ENCODE assay signal across 10 cellular contexts in the genomic region with DNA sequence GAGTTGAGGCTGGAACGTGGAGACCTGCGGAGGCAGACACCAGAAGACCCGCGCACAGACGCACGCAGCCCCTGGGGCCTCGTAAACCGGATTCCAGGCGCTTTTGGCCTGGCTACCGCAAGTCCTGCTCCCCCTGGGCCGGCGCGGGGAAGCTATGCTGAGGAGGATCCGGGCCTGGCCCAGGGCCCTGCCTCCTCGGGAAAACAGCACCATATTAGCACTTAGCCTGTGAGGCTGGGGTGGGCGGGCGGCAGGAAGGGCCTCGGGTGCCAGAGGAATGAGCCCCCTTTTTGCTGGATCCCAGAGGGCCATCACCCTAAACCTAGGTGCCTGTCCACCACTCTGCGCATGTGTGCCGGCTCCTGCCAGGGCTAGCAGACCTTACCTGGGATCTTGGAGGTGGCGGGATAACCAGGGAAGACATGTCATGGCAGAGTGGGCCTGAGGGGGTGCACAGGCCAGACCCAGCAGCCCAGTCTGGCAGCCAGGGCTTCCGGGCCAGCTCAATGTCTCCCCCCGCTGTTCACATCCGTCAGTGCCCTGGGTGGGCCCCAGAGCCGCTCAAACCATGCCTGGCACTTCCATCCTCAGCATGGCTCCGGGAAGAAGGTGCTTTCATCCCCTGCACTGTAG. TPM values are rescaled to one million over a fixed set of nuclear protein-coding genes. Genes with fewer than 3 reads are reported as not detected.
DNase-seq lines count a peak whose midpoint lies in the region; ATAC-seq, FAIRE-seq and TF ChIP-seq lines count a peak whose summit lies in the region.
"Had no signal": no experiment of that assay in that cellular context is flagged by ENCODE, and none has a peak within 500 bp of the region (broad histone marks: within the 10 kb centered on the region; RNA-seq: fewer than 3 reads in every experiment).

No MANE protein-coding gene starts in this region.

- no peak overlapping the region for H3K23ac ChIP-seq in mesenchymal stem cell (ENCODE audit: low read length in 2 of 2)

- H4K8ac ChIP-seq in mesenchymal stem cell (ENCODE audit: low read length), result peak overlapping the region; percentile 53

- no peak overlapping the region for H3K18ac ChIP-seq in mesenchymal stem cell (ENCODE audit: low read depth in 1 of 2, low read length in 2 of 2)

- CTCF ChIA-PET in AG04449 (lab: Yijun Ruan, JAX), result interaction anchor here (0.6 to 2.3 kb wide), 5 partner anchors 10 to 258 kb away, joined by 3 to 13 read pairs (median 7); a partner anchor contains a TSS
- CTCF ChIA-PET in GM12878 (lab: Yijun Ruan, JAX), result interaction anchor here (0.8 to 1.5 kb wide), 2 partner anchors 15 to 16 kb away, joined by 3 read pairs; no protein-coding TSS in a partner anchor

- H3K27ac ChIP-seq in GM23248, result no peak overlapping the region
- no peak overlapping the region for H3K27ac ChIP-seq in GM12878 (ENCODE audit: control insufficient read depth, insufficient read depth)
- H3K27ac ChIP-seq in mesenchymal stem cell (ENCODE audit: low read length, poor library complexity, severe bottlenecking), result no peak overlapping the region
- H3K27ac ChIP-seq in dorsolateral prefrontal cortex, result no peak overlapping the region

- H2BK15ac ChIP-seq in mesenchymal stem cell (ENCODE audit: low read depth, poor library complexity, severe bottlenecking), result no peak overlapping the region

- H3K4me3 ChIP-seq in AG04449 (ENCODE audit: low read depth, low read length) (no peak overlapping the region), GM23248 (no peak overlapping the region), GM12878 (no peak overlapping the region), mesenchymal stem cell (ENCODE audit: insufficient read depth in 1 of 2, low read depth in 1 of 2, low read length in 2 of 2) (no peak overlapping the region), dorsolateral prefrontal cortex (no peak overlapping the region)

- TF ChIP-seq CTCF in AG04449 (IDR thresholded peaks at IDR 0.05; ENCODE audit: insufficient read depth, low read length, missing control alignments) (peak; percentile 68), GM12878 (IDR thresholded peaks at IDR 0.05 in 2 of 3, conservative IDR thresholded peaks at IDR 0.05 in 1 of 3; ENCODE audit: control insufficient read depth in 2 of 3, extremely low read depth in 1 of 3, insufficient read depth in 1 of 3, low read depth in 3 of 3, low read length in 3 of 3) (peak; percentile 19 to 48 (median 44); a peak in 3 of 6 replicates), dorsolateral prefrontal cortex (IDR thresholded peaks at IDR 0.05 in 54 of 56, conservative IDR thresholded peaks at IDR 0.05 in 2 of 56; ENCODE audit: low read depth in 1 of 56, partially characterized antibody in 56 of 56) (peak in 21 of 56 donors; percentile 10 to 42 (median 21))

- in situ Hi-C loops in GM23248 (cut with MboI) (no loop called here), GM12878 (cut with MboI) (no loop called here)

- DNase-seq in AG04449 (ENCODE audit: low read depth, low spot score), result no peak
- DNase-seq in GM23248, result peak; percentile 50
- no peak for DNase-seq in GM12878 (ENCODE audit: low read depth, low spot score)
- no peak for DNase-seq in mesenchymal stem cell
- no peak for DNase-seq in CD1c-positive myeloid dendritic cell (ENCODE audit: extremely low spot score)
- DNase-seq in central memory CD4-positive, alpha-beta T cell, result no peak
- DNase-seq in dorsolateral prefrontal cortex, result no peak
- DNase-seq: SIG-M5 had no signal

- intact Hi-C loops in GM12878 (cut with micrococcal nuclease; ENCODE audit: unreplicated experiment) (no loop called here), dorsolateral prefrontal cortex (cut with DNase I) (no loop called here)

- H3K79me2 ChIP-seq in GM23248 (ENCODE audit: insufficient read depth) (peaks cover 24% of the 10 kb centered on the region), GM12878 (ENCODE audit: control insufficient read depth, insufficient read depth, low read length) (peaks cover 14% of the 10 kb centered on the region)

- no peak overlapping the region for H2BK12ac ChIP-seq in mesenchymal stem cell (ENCODE audit: low read length in 2 of 2)

- FAIRE-seq in GM12878 (lab: Jason Lieb, UNC), result no peak

- no peaks in the 10 kb centered on the region for H3K9me3 ChIP-seq in GM23248 (ENCODE audit: low read depth)
- H3K9me3 ChIP-seq in GM12878 (replicated peaks; ENCODE audit: control insufficient read depth, insufficient read depth, low read length), result no peaks in the 10 kb centered on the region
- no peaks in the 10 kb centered on the region for H3K9me3 ChIP-seq in mesenchymal stem cell (ENCODE audit: control insufficient read depth, low read length)

- no TSS peak for BruUV-seq in GM12878 (replicated peaks; lab: Mats Ljungman, UMichigan)

- no peak overlapping the region for H2BK120ac ChIP-seq in mesenchymal stem cell (ENCODE audit: low read depth, low read length)

- H4K91ac ChIP-seq in mesenchymal stem cell (ENCODE audit: low read length), result no peak overlapping the region

- H3K4ac ChIP-seq in mesenchymal stem cell (ENCODE audit: low read depth in 1 of 2, low read length in 2 of 2), result no peak overlapping the region

- H4K20me1 ChIP-seq in GM23248 (ENCODE audit: insufficient read depth) (no peaks in the 10 kb centered on the region), GM12878 (ENCODE audit: control insufficient read depth, insufficient read depth) (no peaks in the 10 kb centered on the region)

- H3K4me1 ChIP-seq in GM23248 (ENCODE audit: insufficient read depth) (no peaks in the 10 kb centered on the region; the same call in 1 of the 2 replicates), GM12878 (ENCODE audit: control insufficient read depth, insufficient read depth, low read length) (peaks cover 23% of the 10 kb centered on the region), mesenchymal stem cell (ENCODE audit: control insufficient read depth, insufficient read depth, low read depth, low read length) (no peaks in the 10 kb centered on the region)

- no peak overlapping the region for H3K14ac ChIP-seq in mesenchymal stem cell (ENCODE audit: low read length in 2 of 2)

- TF ChIP-seq POLR2A in GM12878 (IDR thresholded peaks at IDR 0.05; ENCODE audit: low read depth, low read length), result no peak; the same call in 1 of the 2 replicates

- peak; percentile 50 for ATAC-seq in GM12878
- no peak for ATAC-seq in GM18502 (IDR thresholded peaks at IDR 0.05; ENCODE audit: poor library complexity, unreplicated experiment)

- H2AFZ ChIP-seq in GM23248 (no peak overlapping the region), GM12878 (ENCODE audit: control insufficient read depth, low read depth, low read length) (no peak overlapping the region), mesenchymal stem cell (ENCODE audit: low read depth, low read length) (no peak overlapping the region)

- no peak overlapping the region for H3K9ac ChIP-seq in GM23248
- no peak overlapping the region for H3K9ac ChIP-seq in GM12878 (ENCODE audit: control insufficient read depth, insufficient read depth, low read length)
- no peak overlapping the region for H3K9ac ChIP-seq in mesenchymal stem cell (ENCODE audit: low read length)

- H2BK5ac ChIP-seq in mesenchymal stem cell (ENCODE audit: low read depth, low read length, poor library complexity, severe bottlenecking), result no peak overlapping the region

- H3K9me2 ChIP-seq in GM23248 (ENCODE audit: insufficient read depth), result no peaks in the 10 kb centered on the region

- TF ChIP-seq RAD21 in GM12878 (IDR thresholded peaks at IDR 0.05; ENCODE audit: insufficient read depth, low read depth, low read length), result peak; percentile 30; the same call in 1 of the 2 replicates

- WGBS in GM23248 (ENCODE audit: low coverage in 1 of 2, low lambda C conversion rate in 2 of 2, missing lambda C conversion rate in 2 of 2), 2 experiments, result 75 to 83% methylated on average over 22 to 26 of the region's 26 CpGs
- 95% methylated on average over 26 of the region's 26 CpGs for WGBS in GM12878 (ENCODE audit: insufficient coverage, insufficient replicate concordance, low lambda C conversion rate, missing lambda C conversion rate)
- 88% methylated on average over 26 of the region's 26 CpGs for WGBS in mesenchymal stem cell

- no peak overlapping the region for H3K4me2 ChIP-seq in GM23248 (ENCODE audit: unreplicated experiment)
- no peak overlapping the region for H3K4me2 ChIP-seq in GM12878 (ENCODE audit: control insufficient read depth, insufficient read depth)
- H3K4me2 ChIP-seq in mesenchymal stem cell (ENCODE audit: low read length, poor library complexity, severe bottlenecking), result no peak overlapping the region

- H3F3A ChIP-seq in GM23248 (ENCODE audit: insufficient read depth), result no peaks in the 10 kb centered on the region

- no peak overlapping the region for H2AK5ac ChIP-seq in mesenchymal stem cell (ENCODE audit: low read length, severe bottlenecking)

- TF ChIP-seq EP300 in GM12878 (IDR thresholded peaks at IDR 0.05; ENCODE audit: borderline replicate concordance in 1 of 2, control insufficient read depth in 1 of 2, low read depth in 2 of 2, low read length in 2 of 2), result no peak

- H3K27me3 ChIP-seq in GM23248 (replicated peaks; ENCODE audit: insufficient read depth) (no peaks in the 10 kb centered on the region), GM12878 (replicated peaks in 1 of 2; ENCODE audit: control insufficient read depth in 2 of 2, insufficient read depth in 2 of 2, low read length in 1 of 2) (no peaks in the 10 kb centered on the region), mesenchymal stem cell (ENCODE audit: control insufficient read depth in 1 of 2, insufficient read depth in 1 of 2, low read length in 2 of 2) (no peaks in the 10 kb centered on the region), dorsolateral prefrontal cortex (no peaks in the 10 kb centered on the region)

- SMC1A ChIA-PET in GM12878 (lab: Charles Lee; ENCODE audit: uncharacterized antibody, unreplicated experiment), result no interaction called here

- POLR2A ChIA-PET in AG04449 (lab: Yijun Ruan, JAX), result interaction anchor here (1.2 kb wide), 1 partner anchor 10 kb away, joined by 5 read pairs; no protein-coding TSS in a partner anchor
- POLR2A ChIA-PET in GM12878 (lab: Charles Lee), result interaction anchor here (0.5 kb wide), 1 partner anchor 100 kb away, joined by 3 read pairs; no protein-coding TSS in a partner anchor

- RAD21 ChIA-PET in GM12878 (lab: Charles Lee; ENCODE audit: unreplicated experiment), result interaction anchor here (1.1 kb wide), 1 partner anchor 15 kb away, joined by 3 read pairs; no protein-coding TSS in a partner anchor

- H3K36me3 ChIP-seq in GM23248 (ENCODE audit: low read depth) (no peaks in the 10 kb centered on the region), GM12878 (ENCODE audit: control insufficient read depth in 2 of 2, insufficient read depth in 2 of 2, low read length in 1 of 2) (peaks cover 7 to 24% of the 10 kb centered on the region in 2 experiments; a peak in 3 of 4 replicates), mesenchymal stem cell (ENCODE audit: control insufficient read depth in 1 of 2, insufficient read depth in 2 of 2, low read depth in 1 of 2, low read length in 2 of 2) (peaks cover 35 to 75% of the 10 kb centered on the region in 2 experiments)

- H3K79me1 ChIP-seq in mesenchymal stem cell (replicated peaks; ENCODE audit: low read length, poor library complexity, severe bottlenecking), result peaks cover 22% of the 10 kb centered on the region

RNA-seq across cellular contexts. Expression of a gene that starts 7.3 kb away (rescaled TPM):
- 32.4 and 50.6 TPM in 2 replicates for total RNA-seq in GM23248 (2014; rRNA removed; shearing (Covaris generic))
- polyA plus RNA-seq in GM23248 (2016; fragmentation: Nextera tagmentation; extraction: Ambion mirVana), result 71.8 and 72.6 TPM in 2 replicates
- 15.3 and 21.9 TPM in 2 replicates for total RNA-seq in GM12878 (2013; cell fraction: nucleolus; rRNA removed)
- 75.7 and 81.2 TPM in 2 replicates for total RNA-seq in GM12878 (2014; rRNA removed)
- total RNA-seq in GM12878 (2014; rRNA removed; fragmentation: Illumina TruSeq; extraction: Trizol), result 89.0 and 98.0 TPM in 2 replicates
- 85.1 and 88.2 TPM in 2 replicates for total RNA-seq in GM12878 (2021)
- polyA plus RNA-seq in GM12878 (2011; ENCODE audit: low read depth), result 27.8 TPM
- polyA plus RNA-seq in GM12878 (2011; rRNA removed), result 24.6 and 37.9 TPM in 2 replicates
- polyA plus RNA-seq in GM12878 (2011; cell fraction: cytosol; rRNA removed), result 95.7 and 121 TPM in 2 replicates
- polyA plus RNA-seq in GM12878 (2011; cell fraction: nucleus; rRNA removed), result 54.4 and 68.3 TPM in 2 replicates
- polyA plus RNA-seq in GM12878 (2012), result 68.6 and 69.1 TPM in 2 replicates
- polyA plus RNA-seq in GM12878 (2014; fragmentation: Illumina TruSeq; extraction: Trizol), result 56.3 and 97.7 TPM in 2 replicates
- polyA plus RNA-seq in GM12878 (2014; fragmentation: Nextera tagmentation; extraction: Ambion mirVana), result 10 to 100 TPM; 11.7 to 28.6 TPM
- polyA plus RNA-seq in GM12878 (2014; rRNA removed), result 106 and 127 TPM in 2 replicates
- 100 to 1,000 TPM; 118 to 124 TPM for polyA plus RNA-seq in GM12878 (2016; fragmentation: Nextera tagmentation; extraction: Ambion mirVana)
- 28.5 and 59.0 TPM in 2 replicates for polyA minus RNA-seq in GM12878 (2011; rRNA and poly(A)+ RNA removed)
- polyA minus RNA-seq in GM12878 (2011; cell fraction: cytosol; rRNA and poly(A)+ RNA removed), result 21.9 and 29.0 TPM in 2 replicates
- 14.0 and 29.9 TPM in 2 replicates for polyA minus RNA-seq in GM12878 (2011; cell fraction: nucleus; rRNA and poly(A)+ RNA removed)
- 70.5 TPM for polyA plus RNA-seq in mesenchymal stem cell (2013, experiment 1 of 2)
- polyA plus RNA-seq in mesenchymal stem cell (2013, experiment 2 of 2), result 70.0 TPM
- 10 to 100 TPM; 36.0 to 62.7 (median 51.2) TPM for total RNA-seq in dorsolateral prefrontal cortex

RNA-seq across cellular contexts. Expression of a gene that starts 13.1 kb away (rescaled TPM):
- 44.5 and 47.4 TPM in 2 replicates for total RNA-seq in GM23248 (2014; rRNA removed; shearing (Covaris generic))
- polyA plus RNA-seq in GM23248 (2016; fragmentation: Nextera tagmentation; extraction: Ambion mirVana) (27.1 and 30.0 TPM in 2 replicates), GM12878 (2011; rRNA removed) (0.15 and 0.19 TPM in 2 replicates), GM12878 (2014; fragmentation: Illumina TruSeq; extraction: Trizol) (0.19 TPM in 1 of 2 replicates, not detected in the other), GM12878 (2014; fragmentation: Nextera tagmentation; extraction: Ambion mirVana) (under 1 TPM; 0.03 to 0.04 TPM), GM12878 (2014; rRNA removed) (0.22 and 0.55 TPM in 2 replicates), GM12878 (2016; fragmentation: Nextera tagmentation; extraction: Ambion mirVana) (under 1 TPM in 1 of 2 experiments, not detected in 1; 0.58 TPM)
- 0.40 TPM in 1 of 2 replicates, not detected in the other for total RNA-seq in GM12878 (2013; cell fraction: nucleolus; rRNA removed)
- total RNA-seq in GM12878 (2014; rRNA removed) (0.40 and 0.71 TPM in 2 replicates), GM12878 (2014; rRNA removed; fragmentation: Illumina TruSeq; extraction: Trizol) (0.31 and 0.46 TPM in 2 replicates), GM12878 (2021) (0.44 and 0.48 TPM in 2 replicates), dorsolateral prefrontal cortex (10 to 100 TPM in 31 of 120 experiments, 1 to 10 TPM in 89; 1.4 to 77.3 (median 6.5) TPM)
- 0.25 TPM for polyA plus RNA-seq in GM12878 (2011; ENCODE audit: low read depth)
- polyA plus RNA-seq in GM12878 (2011; cell fraction: cytosol; rRNA removed), result 0.12 and 0.16 TPM in 2 replicates
- not detected in 2 replicates for polyA plus RNA-seq in GM12878 (2011; cell fraction: nucleus; rRNA removed)
- 0.20 and 0.55 TPM in 2 replicates for polyA plus RNA-seq in GM12878 (2012)
- polyA minus RNA-seq in GM12878 (2011; rRNA and poly(A)+ RNA removed), result 0.82 TPM in 1 of 2 replicates, not detected in the other
- polyA minus RNA-seq in GM12878 (2011; cell fraction: cytosol; rRNA and poly(A)+ RNA removed), result not detected in 2 replicates
- not detected in 2 replicates for polyA minus RNA-seq in GM12878 (2011; cell fraction: nucleus; rRNA and poly(A)+ RNA removed)
- polyA plus RNA-seq in mesenchymal stem cell (2013, experiment 1 of 2), result 25.1 TPM
- 26.5 TPM for polyA plus RNA-seq in mesenchymal stem cell (2013, experiment 2 of 2)
- total RNA-seq: activated naive CD4-positive, alpha-beta T cell treated with anti-CD3 and anti-CD28 coated beads, Interleukin-2, amount 50 U/mL, for 72 hours had no signal

RNA-seq across cellular contexts. Expression of a gene that starts 22.8 kb away (rescaled TPM):
- 28.0 and 35.2 TPM in 2 replicates for total RNA-seq in GM23248 (2014; rRNA removed; shearing (Covaris generic))
- polyA plus RNA-seq in GM23248 (2016; fragmentation: Nextera tagmentation; extraction: Ambion mirVana) (17.1 and 20.5 TPM in 2 replicates), GM12878 (2011; rRNA removed) (23.9 and 46.7 TPM in 2 replicates), GM12878 (2014; fragmentation: Illumina TruSeq; extraction: Trizol) (5.7 and 24.0 TPM in 2 replicates), GM12878 (2014; fragmentation: Nextera tagmentation; extraction: Ambion mirVana) (1 to 10 TPM; 1.0 to 4.9 TPM), GM12878 (2014; rRNA removed) (40.3 and 50.2 TPM in 2 replicates), GM12878 (2016; fragmentation: Nextera tagmentation; extraction: Ambion mirVana) (10 to 100 TPM; 42.3 to 43.6 TPM)
- 19.2 and 23.6 TPM in 2 replicates for total RNA-seq in GM12878 (2013; cell fraction: nucleolus; rRNA removed)
- total RNA-seq in GM12878 (2014; rRNA removed) (56.8 and 59.6 TPM in 2 replicates), GM12878 (2014; rRNA removed; fragmentation: Illumina TruSeq; extraction: Trizol) (20.0 and 24.0 TPM in 2 replicates), GM12878 (2021) (52.7 and 54.6 TPM in 2 replicates), dorsolateral prefrontal cortex (10 to 100 TPM; 46.5 to 84.8 (median 66.3) TPM)
- 13.4 TPM for polyA plus RNA-seq in GM12878 (2011; ENCODE audit: low read depth)
- 81.8 and 91.6 TPM in 2 replicates for polyA plus RNA-seq in GM12878 (2011; cell fraction: cytosol; rRNA removed)
- 67.1 and 69.0 TPM in 2 replicates for polyA plus RNA-seq in GM12878 (2011; cell fraction: nucleus; rRNA removed)
- polyA plus RNA-seq in GM12878 (2012), result 30.1 and 30.5 TPM in 2 replicates
- polyA minus RNA-seq in GM12878 (2011; rRNA and poly(A)+ RNA removed), result 75.5 and 94.3 TPM in 2 replicates
- 30.3 and 35.7 TPM in 2 replicates for polyA minus RNA-seq in GM12878 (2011; cell fraction: cytosol; rRNA and poly(A)+ RNA removed)
- 10.9 and 16.4 TPM in 2 replicates for polyA minus RNA-seq in GM12878 (2011; cell fraction: nucleus; rRNA and poly(A)+ RNA removed)
- polyA plus RNA-seq in mesenchymal stem cell (2013, experiment 1 of 2), result 18.8 TPM
- 18.9 TPM for polyA plus RNA-seq in mesenchymal stem cell (2013, experiment 2 of 2)

RNA-seq across cellular contexts. Expression of a gene that starts 25.7 kb away (rescaled TPM):
- total RNA-seq in GM23248 (2014; rRNA removed; shearing (Covaris generic)), result 0.11 TPM in 1 of 2 replicates, not detected in the other
- polyA plus RNA-seq in GM23248 (2016; fragmentation: Nextera tagmentation; extraction: Ambion mirVana) (0.26 TPM in 1 of 2 replicates, not detected in the other), GM12878 (2011; rRNA removed) (3.5 and 5.5 TPM in 2 replicates), GM12878 (2014; fragmentation: Illumina TruSeq; extraction: Trizol) (30.4 and 37.6 TPM in 2 replicates), GM12878 (2014; fragmentation: Nextera tagmentation; extraction: Ambion mirVana) (1 to 10 TPM; 1.0 to 2.2 TPM), GM12878 (2014; rRNA removed) (73.4 and 78.1 TPM in 2 replicates), GM12878 (2016; fragmentation: Nextera tagmentation; extraction: Ambion mirVana) (10 to 100 TPM; 35.9 to 36.0 TPM)
- 91.9 and 97.0 TPM in 2 replicates for total RNA-seq in GM12878 (2013; cell fraction: nucleolus; rRNA removed)
- total RNA-seq in GM12878 (2014; rRNA removed) (70.0 TPM in 2 replicates), GM12878 (2014; rRNA removed; fragmentation: Illumina TruSeq; extraction: Trizol) (31.7 and 38.3 TPM in 2 replicates), GM12878 (2021) (43.6 and 46.9 TPM in 2 replicates), dorsolateral prefrontal cortex (1 to 10 TPM in 98 of 120 experiments, under 1 TPM in 17, not detected in 5; 0.40 to 9.1 (median 1.9) TPM)
- polyA plus RNA-seq in GM12878 (2011; ENCODE audit: low read depth), result 31.6 TPM
- 6.6 and 9.2 TPM in 2 replicates for polyA plus RNA-seq in GM12878 (2011; cell fraction: cytosol; rRNA removed)
- 6.7 and 9.2 TPM in 2 replicates for polyA plus RNA-seq in GM12878 (2011; cell fraction: nucleus; rRNA removed)
- 75.9 and 86.6 TPM in 2 replicates for polyA plus RNA-seq in GM12878 (2012)
- 2.0 and 5.2 TPM in 2 replicates for polyA minus RNA-seq in GM12878 (2011; rRNA and poly(A)+ RNA removed)
- polyA minus RNA-seq in GM12878 (2011; cell fraction: cytosol; rRNA and poly(A)+ RNA removed), result 0.94 and 1.4 TPM in 2 replicates
- polyA minus RNA-seq in GM12878 (2011; cell fraction: nucleus; rRNA and poly(A)+ RNA removed), result 0.57 and 0.73 TPM in 2 replicates
- polyA plus RNA-seq in mesenchymal stem cell (2013, experiment 1 of 2), result 13.7 TPM
- polyA plus RNA-seq in mesenchymal stem cell (2013, experiment 2 of 2), result 13.5 TPM

RNA-seq across cellular contexts. Expression of a gene that starts 45.6 kb away (rescaled TPM):
- 13.3 and 13.8 TPM in 2 replicates for total RNA-seq in GM23248 (2014; rRNA removed; shearing (Covaris generic))
- polyA plus RNA-seq in GM23248 (2016; fragmentation: Nextera tagmentation; extraction: Ambion mirVana), result 7.2 and 7.7 TPM in 2 replicates
- total RNA-seq in GM12878 (2013; cell fraction: nucleolus; rRNA removed), result 33.2 and 33.4 TPM in 2 replicates
- total RNA-seq in GM12878 (2014; rRNA removed), result 10.9 and 12.5 TPM in 2 replicates
- 13.6 and 14.1 TPM in 2 replicates for total RNA-seq in GM12878 (2014; rRNA removed; fragmentation: Illumina TruSeq; extraction: Trizol)
- total RNA-seq in GM12878 (2021), result 9.8 and 10.3 TPM in 2 replicates
- 5.9 TPM for polyA plus RNA-seq in GM12878 (2011; ENCODE audit: low read depth)
- 13.7 and 19.8 TPM in 2 replicates for polyA plus RNA-seq in GM12878 (2011; rRNA removed)
- 6.4 and 8.5 TPM in 2 replicates for polyA plus RNA-seq in GM12878 (2011; cell fraction: cytosol; rRNA removed)
- 7.1 and 8.5 TPM in 2 replicates for polyA plus RNA-seq in GM12878 (2011; cell fraction: nucleus; rRNA removed)
- 5.8 and 8.1 TPM in 2 replicates for polyA plus RNA-seq in GM12878 (2012)
- polyA plus RNA-seq in GM12878 (2014; fragmentation: Illumina TruSeq; extraction: Trizol), result 10.6 and 11.4 TPM in 2 replicates
- polyA plus RNA-seq in GM12878 (2014; fragmentation: Nextera tagmentation; extraction: Ambion mirVana), result 1 to 10 TPM; 5.1 to 5.4 TPM
- 4.8 and 6.3 TPM in 2 replicates for polyA plus RNA-seq in GM12878 (2014; rRNA removed)
- polyA plus RNA-seq in GM12878 (2016; fragmentation: Nextera tagmentation; extraction: Ambion mirVana), result 10 to 100 TPM in 1 of 2 experiments, 1 to 10 TPM in 1; 9.4 to 10.5 TPM
- polyA minus RNA-seq in GM12878 (2011; rRNA and poly(A)+ RNA removed), result 18.2 and 18.7 TPM in 2 replicates
- polyA minus RNA-seq in GM12878 (2011; cell fraction: cytosol; rRNA and poly(A)+ RNA removed), result 4.8 and 10.2 TPM in 2 replicates
- 3.7 and 5.0 TPM in 2 replicates for polyA minus RNA-seq in GM12878 (2011; cell fraction: nucleus; rRNA and poly(A)+ RNA removed)
- 6.7 TPM for polyA plus RNA-seq in mesenchymal stem cell (2013, experiment 1 of 2)
- polyA plus RNA-seq in mesenchymal stem cell (2013, experiment 2 of 2), result 6.6 TPM
- 10 to 100 TPM in 77 of 120 experiments, 1 to 10 TPM in 43; 7.4 to 15.4 (median 10.8) TPM for total RNA-seq in dorsolateral prefrontal cortex
